In the genomic region with DNA sequence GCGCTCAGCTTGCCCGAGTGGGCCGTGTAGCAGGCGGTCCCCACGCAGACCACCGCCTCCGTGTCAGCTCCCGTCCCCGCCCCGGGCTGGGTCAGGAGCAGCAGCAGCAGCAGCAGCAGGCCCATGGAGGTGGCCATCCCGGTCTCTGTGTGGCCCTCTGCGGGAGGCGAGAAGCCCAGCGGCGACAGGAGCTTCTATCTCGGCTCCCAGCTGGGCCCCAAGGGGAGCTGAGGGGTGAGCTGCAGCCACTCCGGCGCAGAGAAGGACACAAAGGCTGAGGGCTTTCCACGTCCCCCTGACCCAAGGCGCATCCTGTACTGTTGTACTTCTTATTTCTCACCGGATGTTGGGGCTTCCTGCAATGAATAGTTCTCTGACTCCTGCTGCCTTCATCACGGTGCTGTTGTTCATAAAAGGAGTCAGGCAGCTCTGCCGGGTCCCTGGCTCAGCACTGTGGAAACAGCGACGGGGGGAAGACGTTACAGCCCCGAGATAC, we compare ENCODE assay signal across 8 cellular contexts. TPM values are rescaled to one million over a fixed set of nuclear protein-coding genes. Genes with fewer than 3 reads are reported as not detected.
DNase-seq lines count a peak whose midpoint lies in the region; ATAC-seq, FAIRE-seq and TF ChIP-seq lines count a peak whose summit lies in the region.

A gene with protein sequence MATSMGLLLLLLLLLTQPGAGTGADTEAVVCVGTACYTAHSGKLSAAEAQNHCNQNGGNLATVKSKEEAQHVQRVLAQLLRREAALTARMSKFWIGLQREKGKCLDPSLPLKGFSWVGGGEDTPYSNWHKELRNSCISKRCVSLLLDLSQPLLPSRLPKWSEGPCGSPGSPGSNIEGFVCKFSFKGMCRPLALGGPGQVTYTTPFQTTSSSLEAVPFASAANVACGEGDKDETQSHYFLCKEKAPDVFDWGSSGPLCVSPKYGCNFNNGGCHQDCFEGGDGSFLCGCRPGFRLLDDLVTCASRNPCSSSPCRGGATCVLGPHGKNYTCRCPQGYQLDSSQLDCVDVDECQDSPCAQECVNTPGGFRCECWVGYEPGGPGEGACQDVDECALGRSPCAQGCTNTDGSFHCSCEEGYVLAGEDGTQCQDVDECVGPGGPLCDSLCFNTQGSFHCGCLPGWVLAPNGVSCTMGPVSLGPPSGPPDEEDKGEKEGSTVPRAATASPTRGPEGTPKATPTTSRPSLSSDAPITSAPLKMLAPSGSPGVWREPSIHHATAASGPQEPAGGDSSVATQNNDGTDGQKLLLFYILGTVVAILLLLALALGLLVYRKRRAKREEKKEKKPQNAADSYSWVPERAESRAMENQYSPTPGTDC (minus strand): TSS at position 269 of the 496 bp plus-strand sequence. CDS start 132 bp downstream, at position 137.

- peaks cover 6% of the 10 kb centered on the region for H3K27me3 ChIP-seq in OCI-LY3 (ENCODE audit: low read depth, low read length)
- H3K27me3 ChIP-seq in rectal smooth muscle tissue (ENCODE audit: control insufficient read depth, insufficient read depth, low read length) = no peaks in the 10 kb centered on the region
- no peaks in the 10 kb centered on the region for H3K27me3 ChIP-seq in MG63

- peak; percentile 71 for ATAC-seq in GM19351 (IDR thresholded peaks at IDR 0.05; ENCODE audit: unreplicated experiment)
- no peak for ATAC-seq in HG03520 (IDR thresholded peaks at IDR 0.05; ENCODE audit: unreplicated experiment)

- FAIRE-seq in frontal cortex (lab: Jason Lieb, UNC) = no peak

- no peaks in the 10 kb centered on the region for H4K20me1 ChIP-seq in OCI-LY3 (ENCODE audit: insufficient read depth, low read length)

- no peaks in the 10 kb centered on the region for H3K9me3 ChIP-seq in OCI-LY3 (ENCODE audit: insufficient read depth, low read length)
- H3K9me3 ChIP-seq in MG63 = no peaks in the 10 kb centered on the region

- H3K9ac ChIP-seq in OCI-LY3 (ENCODE audit: low read length) (0 out of 2 replicates have a peak within 1 kb of the TSS, but pooled peaks have one; percentile 50), rectal smooth muscle tissue (ENCODE audit: low read length) (no peak within 1 kb of the TSS)

- H3K4me1 ChIP-seq in OCI-LY3 (ENCODE audit: low read length) (peaks cover 35% of the 10 kb centered on the region), rectal smooth muscle tissue (ENCODE audit: control insufficient read depth, insufficient read depth, low read length) (no peaks in the 10 kb centered on the region)

- TF ChIP-seq CTCF in OCI-LY3 (IDR thresholded peaks at IDR 0.05; ENCODE audit: low read depth, low read length) = no peak

- peak within 1 kb of the TSS; percentile 76; the same call in 1 of the 2 replicates for H2AFZ ChIP-seq in OCI-LY3 (ENCODE audit: low read depth, low read length)

- H3K4me2 ChIP-seq in OCI-LY3 (ENCODE audit: low read length) = peak within 1 kb of the TSS; percentile 68

- H3K79me2 ChIP-seq in OCI-LY3 (ENCODE audit: low read length) = no peaks in the 10 kb centered on the region

- no peak within 1 kb of the TSS for H3K27ac ChIP-seq in OCI-LY3 (ENCODE audit: low read length)
- H3K27ac ChIP-seq in rectal smooth muscle tissue (ENCODE audit: low read depth, low read length) = peak within 1 kb of the TSS; percentile 63

- H3K4me3 ChIP-seq in OCI-LY3 (ENCODE audit: low read length) (peak within 1 kb of the TSS; percentile 54; the same call in 1 of the 2 replicates), rectal smooth muscle tissue (ENCODE audit: low read length) (peak within 1 kb of the TSS; percentile 40), MG63 (no peak within 1 kb of the TSS)

- H3K36me3 ChIP-seq in OCI-LY3 (replicated peaks; ENCODE audit: low read depth, low read length) (no peaks in the 10 kb centered on the region), rectal smooth muscle tissue (ENCODE audit: control insufficient read depth, insufficient read depth, low read length) (no peaks in the 10 kb centered on the region), MG63 (no peaks in the 10 kb centered on the region)

- DNase-seq in frontal cortex (ENCODE audit: low spot score in 2 of 2) (no peak), MG63 (no peak), DMS114 treated with DMSO at 0.1 percent for 48 hours (lab: John Stamatoyannopoulos, UW; ENCODE audit: unreplicated experiment) (no peak), NCI-H1092 treated with DMSO at 0.1 percent for 48 hours (lab: John Stamatoyannopoulos, UW) (no peak)

RNA-seq across cellular contexts. Expression of the gene that starts here (rescaled TPM):
- 10.6 TPM for total RNA-seq in frontal cortex
- not detected in 2 replicates for total RNA-seq in MG63 (2014; rRNA removed; shearing (Covaris generic); ENCODE audit: low replicate concordance)

Comparison
In these comparisons a context has a peak if more than half of its experiments do, and no peak if none do; other contexts are left out.
1. RNA of the gene that starts here (total RNA-seq): 10.6 TPM in frontal cortex (single experiment); not detected in MG63; every median in the first group is over 10 times any median in the second.